Comparison of ENCODE assay signal across 10 cellular contexts in the genomic region with DNA sequence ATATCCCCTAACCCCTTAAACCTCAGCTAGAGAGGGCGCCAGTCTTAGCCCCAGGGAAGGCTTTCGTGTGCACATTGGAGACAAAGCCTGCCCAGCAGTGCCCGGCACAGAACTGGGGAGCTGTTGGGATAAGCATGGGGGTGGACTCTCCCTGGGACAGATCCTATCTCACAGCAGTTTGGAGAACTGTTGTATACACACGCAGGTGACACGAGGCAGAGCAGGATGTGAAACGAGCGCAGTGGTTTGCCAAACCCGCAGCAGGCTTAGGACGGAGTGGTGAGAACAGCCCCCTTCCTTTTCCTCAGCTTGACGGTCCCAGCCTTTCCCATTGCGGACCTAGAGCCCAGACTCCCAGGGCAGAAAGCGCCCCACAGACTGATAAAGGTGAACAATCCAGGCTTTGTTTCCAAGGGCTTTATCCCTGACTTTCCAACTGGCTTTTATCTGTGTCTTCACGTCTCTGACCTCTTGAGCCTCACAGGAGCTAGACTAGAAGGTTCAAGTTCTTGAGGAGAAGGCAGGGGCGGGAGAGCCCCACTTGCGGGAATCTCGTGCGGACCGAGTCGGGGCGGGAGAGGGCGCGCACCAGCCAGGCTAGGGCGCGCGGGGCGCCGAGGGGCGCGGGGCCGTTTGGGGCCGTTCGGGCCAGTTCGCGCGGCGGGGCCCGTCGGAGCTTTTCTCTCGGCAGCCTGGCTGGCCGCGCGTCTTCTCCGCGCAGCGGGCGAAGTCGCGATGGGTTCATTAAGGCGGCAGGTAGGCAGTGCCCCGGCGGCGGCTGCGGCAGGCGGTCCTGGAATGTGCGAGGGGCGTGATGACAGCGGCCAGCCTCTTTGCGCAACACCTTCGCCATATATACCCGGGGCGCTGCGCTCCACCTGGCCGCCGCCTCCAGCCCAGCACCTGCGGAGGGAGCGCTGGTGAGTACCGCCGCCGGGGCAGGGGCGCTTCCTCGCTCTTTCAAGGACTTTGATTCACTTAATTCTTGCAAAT. TPM values are rescaled to one million over a fixed set of nuclear protein-coding genes. Genes with fewer than 3 reads are reported as not detected.
DNase-seq lines count a peak whose midpoint lies in the region; ATAC-seq lines count a peak whose summit lies in the region.
"Had no signal": no experiment of that assay in that cellular context is flagged by ENCODE, and none has a peak within 500 bp of the region (broad histone marks: within the 10 kb centered on the region; RNA-seq: fewer than 3 reads in every experiment).

A gene with protein sequence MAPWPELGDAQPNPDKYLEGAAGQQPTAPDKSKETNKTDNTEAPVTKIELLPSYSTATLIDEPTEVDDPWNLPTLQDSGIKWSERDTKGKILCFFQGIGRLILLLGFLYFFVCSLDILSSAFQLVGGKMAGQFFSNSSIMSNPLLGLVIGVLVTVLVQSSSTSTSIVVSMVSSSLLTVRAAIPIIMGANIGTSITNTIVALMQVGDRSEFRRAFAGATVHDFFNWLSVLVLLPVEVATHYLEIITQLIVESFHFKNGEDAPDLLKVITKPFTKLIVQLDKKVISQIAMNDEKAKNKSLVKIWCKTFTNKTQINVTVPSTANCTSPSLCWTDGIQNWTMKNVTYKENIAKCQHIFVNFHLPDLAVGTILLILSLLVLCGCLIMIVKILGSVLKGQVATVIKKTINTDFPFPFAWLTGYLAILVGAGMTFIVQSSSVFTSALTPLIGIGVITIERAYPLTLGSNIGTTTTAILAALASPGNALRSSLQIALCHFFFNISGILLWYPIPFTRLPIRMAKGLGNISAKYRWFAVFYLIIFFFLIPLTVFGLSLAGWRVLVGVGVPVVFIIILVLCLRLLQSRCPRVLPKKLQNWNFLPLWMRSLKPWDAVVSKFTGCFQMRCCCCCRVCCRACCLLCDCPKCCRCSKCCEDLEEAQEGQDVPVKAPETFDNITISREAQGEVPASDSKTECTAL (plus strand): TSS at position 881 of the 993 bp plus-strand sequence. CDS start 6,650 bp downstream, outside the sequence.

- H3K27ac Mint-ChIP-seq in activated CD4-positive, alpha-beta memory T cell treated with anti-CD3 and anti-CD28 coated beads, Interleukin-2, amount 10 ng/mL, durations not matched to agents 7 days and 5 days, result no peak within 1 kb of the TSS

- no peak for ATAC-seq in GM21367 (IDR thresholded peaks at IDR 0.05; ENCODE audit: unreplicated experiment)

- CTCF ChIA-PET in activated CD4-positive, alpha-beta memory T cell treated with anti-CD3 and anti-CD28 coated beads, Interleukin-2, amount 10 ng/mL, durations not matched to agents 7 days and 5 days (lab: Charles Lee), result no interaction called here

- POLR2A ChIA-PET in activated CD4-positive, alpha-beta memory T cell treated with anti-CD3 and anti-CD28 coated beads, Interleukin-2, amount 10 ng/mL, durations not matched to agents 7 days and 5 days (lab: Charles Lee), result no interaction called here

- H3K36me3 ChIP-seq in H7 (replicated peaks; ENCODE audit: control insufficient read depth, insufficient read depth, low read length), result no peaks in the 10 kb centered on the region
- H3K36me3 ChIP-seq: uterus had no signal

- H3K4me3 ChIP-seq in H7 (ENCODE audit: insufficient read depth, low read depth, low read length) (peak within 1 kb of the TSS; percentile 34), iPS-18c (ENCODE audit: insufficient read depth, low read depth, low read length) (peak within 1 kb of the TSS; percentile 38; the same call in 1 of the 2 replicates)
- H3K4me3 ChIP-seq: uterus had no signal

- peaks cover 5% of the 10 kb centered on the region for H3K4me1 Mint-ChIP-seq in activated CD4-positive, alpha-beta memory T cell treated with anti-CD3 and anti-CD28 coated beads, Interleukin-2, amount 10 ng/mL, durations not matched to agents 7 days and 5 days

- peaks cover 43% of the 10 kb centered on the region for H3K27me3 Mint-ChIP-seq in activated CD4-positive, alpha-beta memory T cell treated with anti-CD3 and anti-CD28 coated beads, Interleukin-2, amount 10 ng/mL, durations not matched to agents 7 days and 5 days

- peaks cover 30% of the 10 kb centered on the region for H3K27me3 ChIP-seq in H7 (ENCODE audit: control insufficient read depth, insufficient read depth, low read length)
- H3K27me3 ChIP-seq: uterus had no signal

- no peaks in the 10 kb centered on the region for H3K36me3 Mint-ChIP-seq in activated CD4-positive, alpha-beta memory T cell treated with anti-CD3 and anti-CD28 coated beads, Interleukin-2, amount 10 ng/mL, durations not matched to agents 7 days and 5 days (ENCODE audit: low read depth)

- no peaks in the 10 kb centered on the region for H3K9me3 Mint-ChIP-seq in activated CD4-positive, alpha-beta memory T cell treated with anti-CD3 and anti-CD28 coated beads, Interleukin-2, amount 10 ng/mL, durations not matched to agents 7 days and 5 days

- peak; percentile 91 for DNase-seq in H7
- DNase-seq in NCI-H748 (lab: John Stamatoyannopoulos, UW; ENCODE audit: unreplicated experiment), result peak; percentile 63
- peak; percentile 61 for DNase-seq in retina
- DNase-seq in foreskin melanocyte, result no peak
- DNase-seq in activated CD4-positive, alpha-beta memory T cell treated with anti-CD3 and anti-CD28 coated beads, Interleukin-2, amount 10 ng/mL, durations not matched to agents 7 days and 5 days, result no peak
- DNase-seq: caudate nucleus, uterus had no signal

- H3K9me3 ChIP-seq in iPS-18c (ENCODE audit: control insufficient read depth, insufficient read depth, low read length), result no peaks in the 10 kb centered on the region
- H3K9me3 ChIP-seq: uterus had no signal

- H3K4me3 Mint-ChIP-seq in activated CD4-positive, alpha-beta memory T cell treated with anti-CD3 and anti-CD28 coated beads, Interleukin-2, amount 10 ng/mL, durations not matched to agents 7 days and 5 days, result no peak within 1 kb of the TSS

RNA-seq across cellular contexts. Expression of the gene that starts here (rescaled TPM):
- 0.07 and 0.28 TPM in 2 replicates for total RNA-seq in H7 (2014; rRNA removed; shearing (Covaris generic))
- total RNA-seq in activated CD4-positive, alpha-beta memory T cell treated with anti-CD3 and anti-CD28 coated beads, Interleukin-2, amount 10 ng/mL, durations not matched to agents 7 days and 5 days, result not detected
- total RNA-seq: activated CD8-positive, alpha-beta memory T cell treated with anti-CD3 and anti-CD28 coated beads for 36 hours had no signal

Comparison
In these comparisons a context has a peak if more than half of its experiments do, and no peak if none do; other contexts are left out.
1. Peak in DNase-seq and H3K4me3 ChIP-seq in H7; RNA of the gene not detected or under 1 TPM.
2. DNase-seq: peak in NCI-H748 (single experiment) and retina (single experiment); none in foreskin melanocyte (single experiment) and activated CD4-positive, alpha-beta memory T cell treated with anti-CD3 and anti-CD28 coated beads, Interleukin-2, amount 10 ng/mL, durations not matched to agents 7 days and 5 days (single experiment).